10 cellular contexts compared by ENCODE assay signal in the genomic region with DNA sequence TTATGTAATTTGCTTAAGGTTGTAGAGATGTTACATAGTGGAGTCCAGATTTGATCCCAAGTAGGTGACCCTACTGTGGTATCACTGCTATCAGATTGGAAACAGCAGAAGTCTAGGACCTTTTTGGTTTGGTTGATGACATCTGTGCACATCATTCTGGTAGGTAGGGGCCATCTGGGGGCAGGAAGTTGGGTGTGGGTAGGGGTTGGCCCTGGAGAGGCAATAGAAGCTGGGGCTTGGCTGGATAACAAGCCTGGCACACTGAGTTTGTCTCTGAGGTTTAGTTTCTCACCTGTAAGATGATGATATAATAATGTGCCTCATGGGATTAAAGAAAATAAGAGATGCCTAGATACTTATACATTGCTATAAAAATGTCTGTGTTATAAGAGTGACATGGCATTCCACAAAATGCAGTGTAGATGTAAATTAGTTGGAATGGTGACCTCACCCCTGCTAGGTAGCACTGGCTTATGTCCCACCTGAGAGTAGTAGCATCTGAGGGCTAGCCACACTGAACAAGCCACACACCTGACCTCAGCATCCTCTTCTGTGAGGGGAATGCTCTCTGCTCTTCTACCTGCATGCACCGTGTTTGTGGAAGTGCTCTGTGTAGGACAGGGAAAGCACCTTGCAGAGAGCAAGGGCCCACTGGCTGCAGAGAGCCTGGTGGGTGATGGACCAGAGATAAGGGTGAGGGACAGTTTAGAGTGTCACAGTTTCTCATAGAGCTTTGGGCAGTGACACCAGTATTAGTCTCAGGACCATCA. TPM values are rescaled to one million over a fixed set of nuclear protein-coding genes. Genes with fewer than 3 reads are reported as not detected.
DNase-seq lines count a peak whose midpoint lies in the region; ATAC-seq and TF ChIP-seq lines count a peak whose summit lies in the region.
"Had no signal": no experiment of that assay in that cellular context is flagged by ENCODE, and none has a peak within 500 bp of the region (broad histone marks: within the 10 kb centered on the region; RNA-seq: fewer than 3 reads in every experiment).

No MANE protein-coding gene starts in this region.

- H3K27ac ChIP-seq in GM23338 (ENCODE audit: low read depth), result no peak overlapping the region
- H3K27ac ChIP-seq in neutrophil, result peak overlapping the region; percentile 95
- H3K27ac ChIP-seq: sigmoid colon had no signal

- H3K9me3 Mint-ChIP-seq in GM23338 (no peaks in the 10 kb centered on the region), T-cell (no peaks in the 10 kb centered on the region)
- no peaks in the 10 kb centered on the region for H3K9me3 Mint-ChIP-seq in activated naive CD8-positive, alpha-beta T cell treated with anti-CD3 and anti-CD28 coated beads for 36 hours

- CTCF ChIA-PET in T-cell (lab: Charles Lee), result interaction anchor here (0.6 to 2.1 kb wide), 6 partner anchors 16 to 1548 kb away, joined by 3 to 7 read pairs (median 4); no protein-coding TSS in a partner anchor

- H3K4me3 Mint-ChIP-seq in GM23338 (no peak overlapping the region), T-cell (peak overlapping the region in 2 of 3 donors; percentile 51 to 55)
- H3K4me3 Mint-ChIP-seq in activated naive CD8-positive, alpha-beta T cell treated with anti-CD3 and anti-CD28 coated beads for 36 hours, result no peak overlapping the region

- peaks cover 10% of the 10 kb centered on the region; the same call in 1 of the 2 replicates for H4K20me1 ChIP-seq in GM23338 (replicated peaks; ENCODE audit: insufficient read depth)

- H3K4me3 ChIP-seq in GM23338 (no peak overlapping the region), neutrophil (ENCODE audit: low read depth in 1 of 2, low read length in 1 of 2) (no peak overlapping the region)
- H3K4me3 ChIP-seq: heart left ventricle, sigmoid colon had no signal

- peaks cover 54% of the 10 kb centered on the region for H3K4me1 Mint-ChIP-seq in GM23338
- peaks cover 76 to 94% (median 89%) of the 10 kb centered on the region in 3 donors for H3K4me1 Mint-ChIP-seq in T-cell
- peaks cover 70% of the 10 kb centered on the region for H3K4me1 Mint-ChIP-seq in activated naive CD8-positive, alpha-beta T cell treated with anti-CD3 and anti-CD28 coated beads for 36 hours

- no peak for ATAC-seq in GM23338
- peak; percentile 67 to 78 (median 74) for ATAC-seq in T-cell (replicated peaks in 1 of 4)
- ATAC-seq in HG03354 (IDR thresholded peaks at IDR 0.05; ENCODE audit: poor library complexity, severe bottlenecking, unreplicated experiment), result no peak
- ATAC-seq: heart left ventricle had no signal

- no peak overlapping the region for H2AFZ ChIP-seq in GM23338

- no peaks in the 10 kb centered on the region for H3K36me3 ChIP-seq in GM23338 (ENCODE audit: insufficient read depth)
- no peaks in the 10 kb centered on the region for H3K36me3 ChIP-seq in neutrophil
- H3K36me3 ChIP-seq: sigmoid colon had no signal

- no peaks in the 10 kb centered on the region for H3F3A ChIP-seq in GM23338 (replicated peaks; ENCODE audit: low read depth)

- H3K36me3 Mint-ChIP-seq in GM23338 (ENCODE audit: low read depth) (no peaks in the 10 kb centered on the region), T-cell (peaks cover 6% of the 10 kb centered on the region)
- H3K36me3 Mint-ChIP-seq in activated naive CD8-positive, alpha-beta T cell treated with anti-CD3 and anti-CD28 coated beads for 36 hours, result peaks cover 4% of the 10 kb centered on the region

- H3K27me3 ChIP-seq in GM23338 (ENCODE audit: insufficient read depth), result no peaks in the 10 kb centered on the region
- H3K27me3 ChIP-seq in neutrophil, result no peaks in the 10 kb centered on the region
- H3K27me3 ChIP-seq: heart left ventricle, sigmoid colon had no signal

- H3K4me1 ChIP-seq in GM23338 (ENCODE audit: insufficient read depth) (peaks cover 35% of the 10 kb centered on the region), neutrophil (ENCODE audit: control insufficient read depth in 1 of 2, insufficient read depth in 1 of 2, low read depth in 1 of 2, low read length in 1 of 2) (peaks cover 100% of the 10 kb centered on the region in 2 experiments)

- H3K9me2 ChIP-seq in GM23338 (ENCODE audit: insufficient read depth), result no peaks in the 10 kb centered on the region

- no peak overlapping the region for H3K27ac Mint-ChIP-seq in GM23338
- peak overlapping the region; percentile 84 for H3K27ac Mint-ChIP-seq in T-cell
- peak overlapping the region; percentile 22 for H3K27ac Mint-ChIP-seq in activated naive CD8-positive, alpha-beta T cell treated with anti-CD3 and anti-CD28 coated beads for 36 hours

- peaks cover 45% of the 10 kb centered on the region for H3K79me2 ChIP-seq in GM23338 (replicated peaks; ENCODE audit: insufficient read depth)

- no peak for DNase-seq in GM23338 (ENCODE audit: low spot score)
- DNase-seq in T-cell, result peak in 31 of 34 experiments; percentile 34 to 76 (median 61)
- DNase-seq in activated naive CD8-positive, alpha-beta T cell treated with anti-CD3 and anti-CD28 coated beads for 36 hours, result peak; percentile 39
- no peak for DNase-seq in GM19238 (ENCODE audit: insufficient read length, low spot score)
- no peak for DNase-seq in NCI-H2081 (lab: John Stamatoyannopoulos, UW)
- DNase-seq: heart left ventricle, NCI-H510A, sigmoid colon had no signal

- peak overlapping the region; percentile 74; the same call in 1 of the 2 replicates for H3K4me2 ChIP-seq in GM23338

- TF ChIP-seq CTCF in GM23338 (conservative IDR thresholded peaks at IDR 0.05; ENCODE audit: low read depth in 2 of 2), result no peak
- TF ChIP-seq CTCF in neutrophil (IDR thresholded peaks at IDR 0.05), result no peak

- peaks cover 11% of the 10 kb centered on the region for H3K27me3 Mint-ChIP-seq in GM23338 (ENCODE audit: insufficient read depth, low read depth, poor library complexity)
- H3K27me3 Mint-ChIP-seq in T-cell, result no peaks in the 10 kb centered on the region
- no peaks in the 10 kb centered on the region for H3K27me3 Mint-ChIP-seq in activated naive CD8-positive, alpha-beta T cell treated with anti-CD3 and anti-CD28 coated beads for 36 hours

- H3K9me3 ChIP-seq in neutrophil, result no peaks in the 10 kb centered on the region
- H3K9me3 ChIP-seq: heart left ventricle, sigmoid colon had no signal

- POLR2A ChIA-PET in T-cell (lab: Charles Lee), result interaction anchor here (0.5 to 2.2 kb wide), 6 partner anchors 15 to 180 kb away, joined by 3 to 11 read pairs (median 3); no protein-coding TSS in a partner anchor

TF ChIP-seq in GM23338, 12 proteins besides CTCF, POLR2A, EP300 and RAD21:
- TF ChIP-seq ZNF114 (CRISPR knock-in tag; IDR thresholded peaks at IDR 0.05), result no peak
- no peak for TF ChIP-seq REST (IDR thresholded peaks at IDR 0.05; ENCODE audit: unreplicated experiment)
- no peak for TF ChIP-seq EZH2 (IDR thresholded peaks at IDR 0.05; ENCODE audit: low read depth, unreplicated experiment)
- no peak for TF ChIP-seq POLR2AphosphoS5 (IDR thresholded peaks at IDR 0.05; ENCODE audit: low read depth)
- no peak for TF ChIP-seq NANOG (IDR thresholded peaks at IDR 0.05; ENCODE audit: borderline replicate concordance)
- TF ChIP-seq JUNB (IDR thresholded peaks at IDR 0.05; ENCODE audit: unreplicated experiment), result no peak
- TF ChIP-seq, protein P1, sequence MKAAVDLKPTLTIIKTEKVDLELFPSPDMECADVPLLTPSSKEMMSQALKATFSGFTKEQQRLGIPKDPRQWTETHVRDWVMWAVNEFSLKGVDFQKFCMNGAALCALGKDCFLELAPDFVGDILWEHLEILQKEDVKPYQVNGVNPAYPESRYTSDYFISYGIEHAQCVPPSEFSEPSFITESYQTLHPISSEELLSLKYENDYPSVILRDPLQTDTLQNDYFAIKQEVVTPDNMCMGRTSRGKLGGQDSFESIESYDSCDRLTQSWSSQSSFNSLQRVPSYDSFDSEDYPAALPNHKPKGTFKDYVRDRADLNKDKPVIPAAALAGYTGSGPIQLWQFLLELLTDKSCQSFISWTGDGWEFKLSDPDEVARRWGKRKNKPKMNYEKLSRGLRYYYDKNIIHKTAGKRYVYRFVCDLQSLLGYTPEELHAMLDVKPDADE (IDR thresholded peaks at IDR 0.05), result no peak
- no peak for TF ChIP-seq ZNF331 (CRISPR knock-in tag; IDR thresholded peaks at IDR 0.05; ENCODE audit: low read depth)
- no peak for TF ChIP-seq EZH2phosphoT487 (IDR thresholded peaks at IDR 0.05; ENCODE audit: unreplicated experiment)

RNA-seq across cellular contexts. Expression of gene PTPRJ, which starts 36.9 kb away (rescaled TPM):
- total RNA-seq in GM23338 (2014; rRNA removed; shearing (Covaris generic)), result 14.0 and 16.0 TPM in 2 replicates
- polyA plus RNA-seq in GM23338 (2016; fragmentation: Nextera tagmentation; extraction: Ambion mirVana), result 3.8 and 4.2 TPM in 2 replicates
- total RNA-seq in T-cell, result 10 to 100 TPM; 44.8 to 71.0 (median 57.9) TPM
- total RNA-seq in activated naive CD8-positive, alpha-beta T cell treated with anti-CD3 and anti-CD28 coated beads for 36 hours, result 10 to 100 TPM; 11.8 to 13.1 TPM

Comparison
In these comparisons a context has a peak if more than half of its experiments do, and no peak if none do; other contexts are left out.
1. ATAC-seq: peak in T-cell (4 of 4); none in GM23338 (single experiment) and HG03354 (single experiment).
2. DNase-seq: peak in T-cell (31 of 34) and activated naive CD8-positive, alpha-beta T cell treated with anti-CD3 and anti-CD28 coated beads for 36 hours (single experiment); none in GM23338 (single experiment), GM19238 (single experiment) and NCI-H2081 (0 of 2).
3. H3K4me3 Mint-ChIP-seq: peak in T-cell (2 of 3); none in GM23338 (single experiment) and activated naive CD8-positive, alpha-beta T cell treated with anti-CD3 and anti-CD28 coated beads for 36 hours (single experiment).